9 cellular contexts compared by ENCODE assay signal in the genomic region with DNA sequence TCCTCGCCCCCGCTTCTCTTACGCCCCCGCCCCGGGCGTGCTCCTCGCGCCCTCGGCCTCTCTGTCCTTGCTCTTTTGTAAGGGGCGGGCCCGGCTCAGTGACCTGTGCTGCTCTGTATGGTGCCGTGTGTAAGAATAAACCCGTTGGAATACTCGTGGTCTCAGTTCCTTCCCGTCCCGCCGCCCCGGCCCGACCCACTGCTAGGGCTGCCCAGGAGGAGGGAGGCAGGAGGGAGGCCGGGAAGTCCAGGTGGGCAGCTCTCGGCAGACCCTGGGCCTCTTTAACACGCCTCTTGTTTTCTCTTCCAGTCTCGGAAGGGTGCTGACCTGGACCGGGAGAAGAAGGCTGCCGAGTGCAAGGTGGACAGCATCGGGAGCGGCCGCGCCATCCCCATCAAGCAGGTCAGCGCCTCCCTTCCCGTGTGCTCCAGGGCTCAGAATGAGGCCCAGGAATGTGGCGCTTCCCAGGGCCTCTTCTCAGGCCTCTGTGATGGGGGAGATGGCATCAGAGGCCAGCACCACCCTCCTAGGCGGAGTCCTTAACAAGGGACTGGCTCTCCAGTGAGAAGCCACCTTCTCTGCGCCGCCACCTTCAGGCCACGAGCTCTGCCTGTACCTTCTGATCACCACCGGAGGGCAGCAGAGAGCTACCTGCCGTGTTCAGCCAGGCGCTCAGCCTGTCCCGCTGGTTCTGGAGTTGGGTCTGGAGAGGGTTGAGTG. TPM values are rescaled to one million over a fixed set of nuclear protein-coding genes. Genes with fewer than 3 reads are reported as not detected.
DNase-seq lines count a peak whose midpoint lies in the region; ATAC-seq and TF ChIP-seq lines count a peak whose summit lies in the region.
"Had no signal": no experiment of that assay in that cellular context is flagged by ENCODE, and none has a peak within 500 bp of the region (broad histone marks: within the 10 kb centered on the region; RNA-seq: fewer than 3 reads in every experiment).

No MANE protein-coding gene starts in this region.

- in situ Hi-C loops in Caki2 (cut with HindIII; ENCODE audit: low pct_unique_long_range_greater_than_20kb, low sequenced_read_pairs) = no loop called here
- in situ Hi-C loops in IMR-90 (cut with MboI; ENCODE audit: low sequenced_read_pairs) = loop anchor here (10.0 to 25.0 kb wide), 2 partner anchors 181 to 336 kb away; no protein-coding TSS in a partner anchor

- H3K56ac ChIP-seq in IMR-90 (ENCODE audit: extremely low read depth, insufficient read depth, low read length) = no peak overlapping the region

- no peak overlapping the region for H3K23ac ChIP-seq in IMR-90 (ENCODE audit: low read depth, low read length)

- peaks cover 27% of the 10 kb centered on the region for H3K4me1 Mint-ChIP-seq in nephron

- H3K27me3 ChIP-seq in IMR-90 (ENCODE audit: control insufficient read depth, insufficient read depth, low read length) (no peaks in the 10 kb centered on the region), esophagus muscularis mucosa (no peaks in the 10 kb centered on the region)

- H2AFZ ChIP-seq in IMR-90 (replicated peaks; ENCODE audit: low read length, poor library complexity) = peak overlapping the region; percentile 58
- no peak overlapping the region for H2AFZ ChIP-seq in OCI-LY7 (ENCODE audit: low read length)

- H3K36me3 ChIP-seq in IMR-90 (ENCODE audit: control insufficient read depth, insufficient read depth, low read length) = peaks cover 68% of the 10 kb centered on the region
- H3K36me3 ChIP-seq in OCI-LY7 (ENCODE audit: insufficient read depth, low read length) = no peaks in the 10 kb centered on the region
- H3K36me3 ChIP-seq in esophagus muscularis mucosa = peaks cover 34 to 82% (median 69%) of the 10 kb centered on the region in 4 donors

- no peak overlapping the region for H3K4ac ChIP-seq in IMR-90 (ENCODE audit: low read depth, low read length)

- no TSS peak for BruUV-seq in IMR-90 (replicated peaks; lab: Mats Ljungman, UMichigan)
- BruUV-seq in OCI-LY7 (replicated peaks; lab: Mats Ljungman, UMichigan) = no TSS peak

- H3K4me1 ChIP-seq in IMR-90 (ENCODE audit: control insufficient read depth, insufficient read depth, low read length) = no peaks in the 10 kb centered on the region
- no peaks in the 10 kb centered on the region for H3K4me1 ChIP-seq in OCI-LY7 (ENCODE audit: insufficient read depth, low read length, poor library complexity, severe bottlenecking)
- H3K4me1 ChIP-seq in esophagus muscularis mucosa = peaks cover 15 to 32% (median 21%) of the 10 kb centered on the region in 4 donors

- ATAC-seq in GM21515 (IDR thresholded peaks at IDR 0.05; ENCODE audit: unreplicated experiment) (peak; percentile 82), IMR-90 (ENCODE audit: low read depth) (peak; percentile 96)

- WGBS in IMR-90 (ENCODE audit: extremely low coverage in 2 of 2, insufficient read length in 1 of 2), 2 experiments = 91% methylated on average over 17 of the region's 40 CpGs; no CpG with 5 or more reads in 1 of the 2 experiments
- WGBS in esophagus muscularis mucosa = 70% methylated on average over 36 of the region's 40 CpGs

- H3K9me2 ChIP-seq in OCI-LY7 (ENCODE audit: insufficient read depth, low read length) = no peaks in the 10 kb centered on the region

- H3K18ac ChIP-seq in IMR-90 (ENCODE audit: low read depth, low read length) = no peak overlapping the region

- H3K36me3 Mint-ChIP-seq in nephron (ENCODE audit: low read depth) = peaks cover 58% of the 10 kb centered on the region

- dilution Hi-C loops in IMR-90 (cut with HindIII; ENCODE audit: low sequenced_read_pairs, unreplicated experiment) = no loop called here

- H3K9me3 Mint-ChIP-seq in nephron = no peaks in the 10 kb centered on the region
- H3K9me3 Mint-ChIP-seq: activated naive CD4-positive, alpha-beta T cell treated with anti-CD3 and anti-CD28 coated beads, Interleukin-2, amount 50 U/mL, for 24 hours had no signal

- H3K9me1 ChIP-seq in IMR-90 (ENCODE audit: insufficient read depth, low read length) = no peaks in the 10 kb centered on the region

- TF ChIP-seq RAD21 in IMR-90 (IDR thresholded peaks at IDR 0.05; ENCODE audit: low read length) = peak; percentile 86

- H4K20me1 ChIP-seq in IMR-90 (ENCODE audit: insufficient read depth, low read length) = peaks cover 33% of the 10 kb centered on the region
- H4K20me1 ChIP-seq in OCI-LY7 (ENCODE audit: insufficient read depth, low read length) = no peaks in the 10 kb centered on the region

- H2BK15ac ChIP-seq in IMR-90 (ENCODE audit: low read depth, low read length) = no peak overlapping the region

- intact Hi-C loops in IMR-90 (cut with micrococcal nuclease) (loop anchor here (1.0 to 5.0 kb wide), 2 partner anchors 49 to 179 kb away; no protein-coding TSS in a partner anchor), OCI-LY7 (cut with micrococcal nuclease; ENCODE audit: unreplicated experiment) (loop anchor here (1.0 to 5.0 kb wide), 4 partner anchors 41 to 179 kb away; no protein-coding TSS in a partner anchor), esophagus muscularis mucosa (cut with DNase I) (loop anchor here (2.0 to 10.0 kb wide), 3 partner anchors 45 to 179 kb away; a partner anchor contains a TSS)

- no peaks in the 10 kb centered on the region for H3K9me3 ChIP-seq in IMR-90 (ENCODE audit: control insufficient read depth, insufficient read depth, low read length)
- H3K9me3 ChIP-seq in OCI-LY7 (ENCODE audit: low read length) = no peaks in the 10 kb centered on the region
- no peaks in the 10 kb centered on the region for H3K9me3 ChIP-seq in esophagus muscularis mucosa

- H3K4me3 Mint-ChIP-seq in nephron = peak overlapping the region; percentile 55 to 67 (median 59)
- H3K4me3 Mint-ChIP-seq: activated naive CD4-positive, alpha-beta T cell treated with anti-CD3 and anti-CD28 coated beads, Interleukin-2, amount 50 U/mL, for 24 hours had no signal

- H3K27me3 Mint-ChIP-seq in nephron (ENCODE audit: low read depth) = peaks cover 16% of the 10 kb centered on the region
- H3K27me3 Mint-ChIP-seq: activated naive CD4-positive, alpha-beta T cell treated with anti-CD3 and anti-CD28 coated beads, Interleukin-2, amount 50 U/mL, for 24 hours had no signal

- H3K4me2 ChIP-seq in IMR-90 (ENCODE audit: low read depth, low read length) (no peak overlapping the region), OCI-LY7 (ENCODE audit: low read length) (no peak overlapping the region)

- no peak overlapping the region for H2BK5ac ChIP-seq in IMR-90 (ENCODE audit: low read depth, low read length, poor library complexity, severe bottlenecking)

- TF ChIP-seq POLR2A in IMR-90 (IDR thresholded peaks at IDR 0.05; ENCODE audit: low read depth, low read length) (no peak), esophagus muscularis mucosa (IDR thresholded peaks at IDR 0.05; ENCODE audit: low read depth) (no peak)

- POLR2A ChIA-PET in IMR-90 (lab: Charles Lee; ENCODE audit: unreplicated experiment) (no interaction called here), OCI-LY7 (lab: Charles Lee) (no interaction called here)

- no peak overlapping the region for H2AK9ac ChIP-seq in IMR-90 (replicated peaks; ENCODE audit: low read depth, low read length, poor library complexity)

- H2BK20ac ChIP-seq in IMR-90 (ENCODE audit: low read depth, low read length) = no peak overlapping the region

- no peak overlapping the region for H3K14ac ChIP-seq in IMR-90 (replicated peaks; ENCODE audit: low read depth, low read length)

- no peak overlapping the region for H4K8ac ChIP-seq in IMR-90 (ENCODE audit: low read depth in 2 of 2, low read length in 2 of 2)

- no peak overlapping the region for H2BK120ac ChIP-seq in IMR-90 (ENCODE audit: low read depth, low read length)

- H3K4me3 ChIP-seq in IMR-90 (ENCODE audit: insufficient read depth, low read depth, low read length) (no peak overlapping the region), OCI-LY7 (ENCODE audit: low read depth, low read length, poor library complexity, severe bottlenecking) (no peak overlapping the region), esophagus muscularis mucosa (no peak overlapping the region)

- no peaks in the 10 kb centered on the region for H3K79me2 ChIP-seq in OCI-LY7 (ENCODE audit: insufficient read depth, low read depth, low read length)

- H3K27ac Mint-ChIP-seq in nephron = no peak overlapping the region
- H3K27ac Mint-ChIP-seq: activated naive CD4-positive, alpha-beta T cell treated with anti-CD3 and anti-CD28 coated beads, Interleukin-2, amount 50 U/mL, for 24 hours had no signal

- H4K5ac ChIP-seq in IMR-90 (ENCODE audit: low read depth, low read length) = no peak overlapping the region

- peaks cover 8 to 30% of the 10 kb centered on the region in 2 experiments for H3K79me1 ChIP-seq in IMR-90 (ENCODE audit: low read depth in 1 of 2, low read length in 2 of 2)

- peak; percentile 98 for TF ChIP-seq CTCF in IMR-90 (conservative IDR thresholded peaks at IDR 0.05; ENCODE audit: low read depth, low read length)
- peak; percentile 98 for TF ChIP-seq CTCF in OCI-LY7 (conservative IDR thresholded peaks at IDR 0.05; ENCODE audit: low read length)
- peak; percentile 92 to 100 (median 95) for TF ChIP-seq CTCF in esophagus muscularis mucosa (IDR thresholded peaks at IDR 0.05)
- TF ChIP-seq CTCF in nephron (IDR thresholded peaks at IDR 0.05; ENCODE audit: unreplicated experiment in 3 of 3) = peak; percentile 96 to 99 (median 97)

- H3K9ac ChIP-seq in IMR-90 (ENCODE audit: low read depth, low read length) = no peak overlapping the region

- DNase-seq in Caki2 (ENCODE audit: low read depth) = peak; percentile 69
- peak; percentile 75 for DNase-seq in IMR-90
- peak; percentile 79 for DNase-seq in OCI-LY7 (ENCODE audit: low spot score)
- DNase-seq in activated T-cell treated with anti-CD3 and anti-CD28 coated beads for 4 hours = peak; percentile 76
- no peak for DNase-seq in esophagus muscularis mucosa (ENCODE audit: extremely low spot score)
- peak; percentile 75 for DNase-seq in stimulated activated naive CD4-positive, alpha-beta T cell treated with Interleukin-2 at 50 U/mL for 16 hours (lab: John Stamatoyannopoulos, UW)

- H4K91ac ChIP-seq in IMR-90 (ENCODE audit: insufficient read depth, low read depth, low read length) = no peak overlapping the region

- TF ChIP-seq EP300 in esophagus muscularis mucosa (IDR thresholded peaks at IDR 0.05) = no peak

- CTCF ChIA-PET in IMR-90 (lab: Yijun Ruan, JAX) = interaction anchor here (0.5 to 1.0 kb wide), 5 partner anchors 8 to 120 kb away, joined by 3 to 11 read pairs (median 3); no protein-coding TSS in a partner anchor
- CTCF ChIA-PET in OCI-LY7 (lab: Charles Lee; ENCODE audit: unreplicated experiment) = interaction anchor here (0.7 to 1.4 kb wide), 2 partner anchors 15 to 48 kb away, joined by 3 read pairs; no protein-coding TSS in a partner anchor

- no peak overlapping the region for H3K27ac ChIP-seq in IMR-90 (ENCODE audit: insufficient read depth, low read length)
- no peak overlapping the region for H3K27ac ChIP-seq in OCI-LY7 (ENCODE audit: low read depth, low read length, poor library complexity, severe bottlenecking)
- no peak overlapping the region for H3K27ac ChIP-seq in esophagus muscularis mucosa (replicated peaks in 1 of 4)

- H2AK5ac ChIP-seq in IMR-90 (ENCODE audit: low read depth, low read length) = no peak overlapping the region

RNA-seq across cellular contexts. Expression of a gene that starts 37.4 kb away (rescaled TPM):
- 32.6 and 33.8 TPM in 2 replicates for total RNA-seq in Caki2 (2014; rRNA removed; shearing (Covaris generic); ENCODE audit: low replicate concordance)
- total RNA-seq in IMR-90 (2012; rRNA removed) (33.3 and 35.3 TPM in 2 replicates), OCI-LY7 (2022) (23.1 and 30.9 TPM in 2 replicates), esophagus muscularis mucosa (10 to 100 TPM; 33.8 to 71.2 (median 60.0) TPM)
- 93.9 and 99.5 TPM in 2 replicates for polyA plus RNA-seq in IMR-90 (2012; rRNA removed)
- polyA plus RNA-seq in IMR-90 (2012; cell fraction: cytosol; rRNA removed) = 87.0 and 97.5 TPM in 2 replicates
- polyA plus RNA-seq in IMR-90 (2012; cell fraction: nucleus; rRNA removed; ENCODE audit: low replicate concordance) = 301 and 531 TPM in 2 replicates
- 4.4 and 4.8 TPM in 2 replicates for total RNA-seq in OCI-LY7 (2014; rRNA removed; shearing (Covaris generic))

RNA-seq across cellular contexts. Expression of a gene that starts 40.4 kb away (rescaled TPM):
- total RNA-seq in Caki2 (2014; rRNA removed; shearing (Covaris generic); ENCODE audit: low replicate concordance) = 63.7 and 67.2 TPM in 2 replicates
- total RNA-seq in IMR-90 (2012; rRNA removed) = 6.8 and 7.8 TPM in 2 replicates
- polyA plus RNA-seq in IMR-90 (2012; rRNA removed) = 29.8 and 38.3 TPM in 2 replicates
- polyA plus RNA-seq in IMR-90 (2012; cell fraction: cytosol; rRNA removed) = 24.3 and 48.1 TPM in 2 replicates
- polyA plus RNA-seq in IMR-90 (2012; cell fraction: nucleus; rRNA removed; ENCODE audit: low replicate concordance) = 34.7 and 60.3 TPM in 2 replicates
- total RNA-seq in OCI-LY7 (2014; rRNA removed; shearing (Covaris generic)) = 38.6 and 56.0 TPM in 2 replicates
- 53.2 and 59.6 TPM in 2 replicates for total RNA-seq in OCI-LY7 (2022)
- total RNA-seq in esophagus muscularis mucosa = 10 to 100 TPM; 39.0 to 66.6 (median 51.4) TPM

RNA-seq across cellular contexts. Expression of a gene that starts 43.0 kb away (rescaled TPM):
- 126 and 140 TPM in 2 replicates for total RNA-seq in Caki2 (2014; rRNA removed; shearing (Covaris generic); ENCODE audit: low replicate concordance)
- total RNA-seq in IMR-90 (2012; rRNA removed) (41.9 and 53.8 TPM in 2 replicates), OCI-LY7 (2022) (87.7 and 90.5 TPM in 2 replicates), esophagus muscularis mucosa (10 to 100 TPM; 45.7 to 74.9 (median 60.4) TPM)
- polyA plus RNA-seq in IMR-90 (2012; rRNA removed) = 115 and 127 TPM in 2 replicates
- polyA plus RNA-seq in IMR-90 (2012; cell fraction: cytosol; rRNA removed) = 99.0 and 130 TPM in 2 replicates
- polyA plus RNA-seq in IMR-90 (2012; cell fraction: nucleus; rRNA removed; ENCODE audit: low replicate concordance) = 430 and 1,164 TPM in 2 replicates
- 114 and 118 TPM in 2 replicates for total RNA-seq in OCI-LY7 (2014; rRNA removed; shearing (Covaris generic))

RNA-seq across cellular contexts. Expression of a gene that starts 43.8 kb away (rescaled TPM):
- total RNA-seq in Caki2 (2014; rRNA removed; shearing (Covaris generic); ENCODE audit: low replicate concordance) = not detected in 2 replicates
- total RNA-seq in IMR-90 (2012; rRNA removed) (not detected in 2 replicates), OCI-LY7 (2022) (not detected in 2 replicates), esophagus muscularis mucosa (not detected)
- polyA plus RNA-seq in IMR-90 (2012; rRNA removed) = not detected in 2 replicates
- not detected in 2 replicates for polyA plus RNA-seq in IMR-90 (2012; cell fraction: cytosol; rRNA removed)
- not detected in 2 replicates for polyA plus RNA-seq in IMR-90 (2012; cell fraction: nucleus; rRNA removed; ENCODE audit: low replicate concordance)
- total RNA-seq in OCI-LY7 (2014; rRNA removed; shearing (Covaris generic)) = not detected in 2 replicates
